ENCODE assay signal across 36 cellular contexts in the genomic region with DNA sequence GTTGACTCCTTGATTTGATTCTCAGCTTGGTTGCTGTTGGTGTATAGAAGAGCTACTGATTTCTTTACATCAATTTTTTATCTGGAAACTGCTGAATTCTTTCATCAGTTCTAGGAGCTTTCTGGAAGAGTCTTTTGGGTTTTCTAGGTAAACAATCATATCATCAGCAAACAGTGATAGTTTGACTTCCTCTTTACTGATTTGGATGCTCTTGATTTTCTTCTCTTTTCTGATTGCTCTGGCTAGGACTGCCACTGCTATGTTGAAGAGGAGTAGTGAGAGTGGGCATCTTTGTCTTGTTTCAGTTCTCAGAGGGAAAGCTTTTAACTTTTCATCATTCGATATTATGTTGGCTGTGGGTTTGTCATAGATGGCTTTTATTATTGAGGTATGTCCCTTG.
A peak's percentile ranks its signal among the peaks of the same experiment; 100 is the strongest.
DNase-seq lines count a peak whose midpoint lies in the region; ATAC-seq and TF ChIP-seq lines count a peak whose summit lies in the region.
"Had no signal": no experiment of that assay in that cellular context is flagged by ENCODE, and none has a peak within 500 bp of the region (broad histone marks: within the 10 kb centered on the region; RNA-seq: fewer than 3 reads in every experiment).

No MANE protein-coding gene starts in this region.

- no peaks in the 10 kb centered on the region for H3K27me3 Mint-ChIP-seq in activated naive CD8-positive, alpha-beta T cell
- no peaks in the 10 kb centered on the region for H3K27me3 Mint-ChIP-seq in activated naive CD8-positive, alpha-beta T cell treated with anti-CD3 and anti-CD28 coated beads for 36 hours
- no peaks in the 10 kb centered on the region for H3K27me3 Mint-ChIP-seq in activated T-helper 1 cell treated with anti-CD3 and anti-CD28 coated beads, Interleukin-12 subunit alpha, Interleukin-12 subunit beta, Interleukin-2, Interleukin-4 antibody, amounts not matched to agents 30 ng/mL and 10 ng/mL and 1 ng/mL, durations not matched to agents 14 hours and 24 hours and 36 hours (ENCODE audit: insufficient read depth)
- H3K27me3 Mint-ChIP-seq in stimulated activated memory B cell treated with anti-CD40 and anti-IgM and Interleukin-4, amounts not matched to agents 10 μg/mL and 1 μg/mL and 100 μg/mL, for 72 hours = no peaks in the 10 kb centered on the region
- H3K27me3 Mint-ChIP-seq: brain; naive thymus-derived CD4-positive, alpha-beta T cell had no signal

- peaks cover 42% of the 10 kb centered on the region for H3K36me3 Mint-ChIP-seq in activated naive CD8-positive, alpha-beta T cell
- H3K36me3 Mint-ChIP-seq in activated naive CD8-positive, alpha-beta T cell treated with anti-CD3 and anti-CD28 coated beads for 36 hours = peaks cover 53% of the 10 kb centered on the region
- peaks cover 41% of the 10 kb centered on the region for H3K36me3 Mint-ChIP-seq in activated T-helper 1 cell treated with anti-CD3 and anti-CD28 coated beads, Interleukin-12 subunit alpha, Interleukin-12 subunit beta, Interleukin-2, Interleukin-4 antibody, amounts not matched to agents 30 ng/mL and 10 ng/mL and 1 ng/mL, durations not matched to agents 14 hours and 24 hours and 36 hours (ENCODE audit: low read depth)
- H3K36me3 Mint-ChIP-seq in stimulated activated memory B cell treated with anti-CD40 and anti-IgM and Interleukin-4, amounts not matched to agents 10 μg/mL and 1 μg/mL and 100 μg/mL, for 72 hours = peaks cover 64% of the 10 kb centered on the region
- H3K36me3 Mint-ChIP-seq: brain had no signal

- H3K9ac ChIP-seq in Karpas-422 (ENCODE audit: low read length) (no peak overlapping the region), mammary epithelial cell (ENCODE audit: insufficient read depth, low read length) (no peak overlapping the region)
- H3K9ac ChIP-seq: BLaER1 treated with 17β-estradiol and CSF1 and Interleukin-3, amounts not matched to agents 10 nM and 100 nM; GM23248 had no signal

- H3K9me3 ChIP-seq in Karpas-422 (ENCODE audit: low read length) (0 out of 2 replicates have a peak, but pooled peaks cover 4% of the 10 kb centered on the region), mammary epithelial cell (replicated peaks; ENCODE audit: insufficient read depth, low read length) (no peaks in the 10 kb centered on the region), upper lobe of right lung (no peaks in the 10 kb centered on the region)
- H3K9me3 ChIP-seq: esophagus squamous epithelium, prostate gland, right lobe of liver, spleen, transverse colon had no signal

- H3K4me2 ChIP-seq in Karpas-422 (ENCODE audit: low read depth, low read length, poor library complexity, severe bottlenecking) (no peak overlapping the region), mammary epithelial cell (ENCODE audit: insufficient read depth, low read depth, low read length) (no peak overlapping the region)

- peaks cover 52% of the 10 kb centered on the region for H3K79me2 ChIP-seq in Karpas-422 (ENCODE audit: low read length)
- H3K79me2 ChIP-seq in mammary epithelial cell (ENCODE audit: insufficient read depth, low read length) = peaks cover 25% of the 10 kb centered on the region

- 100% methylated on average over 1 of the region's 1 CpG for whole genome bisulfite sequencing in mammary epithelial cell (ENCODE audit: low coverage, missing lambda C conversion rate)

- H4K20me1 ChIP-seq in Karpas-422 (ENCODE audit: insufficient read depth, low read depth, low read length) = no peaks in the 10 kb centered on the region
- H4K20me1 ChIP-seq in mammary epithelial cell (ENCODE audit: insufficient read depth, low read length) = no peaks in the 10 kb centered on the region

- H3K27ac ChIP-seq in Karpas-422 (ENCODE audit: low read length) (peak overlapping the region; percentile 87), mammary epithelial cell (ENCODE audit: insufficient read depth, low read depth, low read length) (no peak overlapping the region), upper lobe of right lung (no peak overlapping the region)
- H3K27ac ChIP-seq: BLaER1 treated with 17β-estradiol and CSF1 and Interleukin-3, amounts not matched to agents 10 nM and 100 nM; esophagus squamous epithelium; foreskin keratinocyte; GM23248; prostate gland; right lobe of liver; transverse colon had no signal

- H3K9me2 ChIP-seq in Karpas-422 (replicated peaks; ENCODE audit: insufficient read depth, low read length) = no peaks in the 10 kb centered on the region

- ATAC-seq in stimulated activated memory B cell treated with anti-CD40 and anti-IgM and Interleukin-4, amounts not matched to agents 10 μg/mL and 1 μg/mL and 100 μg/mL, for 72 hours = no peak
- no peak for ATAC-seq in upper lobe of right lung
- ATAC-seq: foreskin keratinocyte; left ventricle myocardium superior; naive thymus-derived CD4-positive, alpha-beta T cell; right lobe of liver had no signal

- peaks cover 19% of the 10 kb centered on the region for H3K4me1 Mint-ChIP-seq in activated naive CD8-positive, alpha-beta T cell (ENCODE audit: low read depth)
- peaks cover 15% of the 10 kb centered on the region for H3K4me1 Mint-ChIP-seq in activated naive CD8-positive, alpha-beta T cell treated with anti-CD3 and anti-CD28 coated beads for 36 hours
- peaks cover 37% of the 10 kb centered on the region for H3K4me1 Mint-ChIP-seq in activated T-helper 1 cell treated with anti-CD3 and anti-CD28 coated beads, Interleukin-12 subunit alpha, Interleukin-12 subunit beta, Interleukin-2, Interleukin-4 antibody, amounts not matched to agents 30 ng/mL and 10 ng/mL and 1 ng/mL, durations not matched to agents 14 hours and 24 hours and 36 hours (ENCODE audit: low read depth)
- H3K4me1 Mint-ChIP-seq in stimulated activated memory B cell treated with anti-CD40 and anti-IgM and Interleukin-4, amounts not matched to agents 10 μg/mL and 1 μg/mL and 100 μg/mL, for 72 hours = peaks cover 8% of the 10 kb centered on the region

- H3K4me3 ChIP-seq in Karpas-422 (ENCODE audit: low read length) (no peak overlapping the region), mammary epithelial cell (replicated peaks in 1 of 3; ENCODE audit: insufficient read depth in 1 of 3, low read depth in 2 of 3, low read length in 3 of 3) (no peak overlapping the region), upper lobe of right lung (no peak overlapping the region)
- H3K4me3 ChIP-seq: BLaER1 treated with 17β-estradiol and CSF1 and Interleukin-3, amounts not matched to agents 10 nM and 100 nM; esophagus squamous epithelium; GM23248; prostate gland; right lobe of liver; spleen; transverse colon had no signal

- BruUV-seq in mammary epithelial cell (replicated peaks; lab: Mats Ljungman, UMichigan) = no TSS peak

- peaks cover 4% of the 10 kb centered on the region for H3K9me3 Mint-ChIP-seq in activated naive CD8-positive, alpha-beta T cell (ENCODE audit: low read depth)
- no peaks in the 10 kb centered on the region for H3K9me3 Mint-ChIP-seq in activated naive CD8-positive, alpha-beta T cell treated with anti-CD3 and anti-CD28 coated beads for 36 hours
- H3K9me3 Mint-ChIP-seq in activated T-helper 1 cell treated with anti-CD3 and anti-CD28 coated beads, Interleukin-12 subunit alpha, Interleukin-12 subunit beta, Interleukin-2, Interleukin-4 antibody, amounts not matched to agents 30 ng/mL and 10 ng/mL and 1 ng/mL, durations not matched to agents 14 hours and 24 hours and 36 hours = no peaks in the 10 kb centered on the region
- peaks cover 3% of the 10 kb centered on the region for H3K9me3 Mint-ChIP-seq in stimulated activated memory B cell treated with anti-CD40 and anti-IgM and Interleukin-4, amounts not matched to agents 10 μg/mL and 1 μg/mL and 100 μg/mL, for 72 hours

- no peak overlapping the region for H3K4me3 Mint-ChIP-seq in activated naive CD8-positive, alpha-beta T cell
- no peak overlapping the region for H3K4me3 Mint-ChIP-seq in activated naive CD8-positive, alpha-beta T cell treated with anti-CD3 and anti-CD28 coated beads for 36 hours
- H3K4me3 Mint-ChIP-seq in activated T-helper 1 cell treated with anti-CD3 and anti-CD28 coated beads, Interleukin-12 subunit alpha, Interleukin-12 subunit beta, Interleukin-2, Interleukin-4 antibody, amounts not matched to agents 30 ng/mL and 10 ng/mL and 1 ng/mL, durations not matched to agents 14 hours and 24 hours and 36 hours = peak overlapping the region; percentile 23
- H3K4me3 Mint-ChIP-seq in stimulated activated memory B cell treated with anti-CD40 and anti-IgM and Interleukin-4, amounts not matched to agents 10 μg/mL and 1 μg/mL and 100 μg/mL, for 72 hours = peak overlapping the region; percentile 60
- H3K4me3 Mint-ChIP-seq: brain, mesothelial cell of epicardium had no signal

- CTCF ChIA-PET in mammary epithelial cell (lab: Charles Lee; ENCODE audit: low non-redundant PET) = no interaction called here

- DNase-seq in activated naive CD8-positive, alpha-beta T cell treated with anti-CD3 and anti-CD28 coated beads for 36 hours = no peak
- DNase-seq in Karpas-422 (no peak), mammary epithelial cell (no peak), upper lobe of right lung (no peak), GOT3 (lab: John Stamatoyannopoulos, UW) (no peak)
- DNase-seq in activated T-helper 1 cell treated with anti-CD3 and anti-CD28 coated beads, Interleukin-12 subunit alpha, Interleukin-12 subunit beta, Interleukin-2, Interleukin-4 antibody, amounts not matched to agents 30 ng/mL and 10 ng/mL and 1 ng/mL, durations not matched to agents 14 hours and 24 hours and 36 hours (ENCODE audit: low spot score) = no peak
- DNase-seq: activated CD8-positive, alpha-beta memory T cell treated with anti-CD3 and anti-CD28 coated beads for 24 hours; activated naive CD4-positive, alpha-beta T cell treated with Interleukin-2 at 50 U/mL for 16 hours; activated T-cell treated with anti-CD3 and anti-CD28 coated beads, Interleukin-2, amount 50 U/mL, for 1 hour; amniotic stem cell; cerebellar nuclear complex; DMS79 treated with DMSO at 0.1 percent for 48 hours; esophagus squamous epithelium; foreskin keratinocyte; GF-D8; GM23248; head of caudate nucleus; islet precursor cell; left ventricle myocardium superior; naive thymus-derived CD4-positive, alpha-beta T cell; NCI-H1417 treated with DMSO at 0.1 percent for 48 hours; NCI-H2029 treated with DMSO at 0.1 percent for 48 hours; NCI-H69; nucleus accumbens; right lobe of liver; Right ventricle myocardium superior; spleen; stimulated activated CD4-positive, alpha-beta T cell treated with anti-CD3 and anti-CD28 coated beads, Interleukin-2, amount 100 ng/mL, for 24 hours; T1000; transverse colon had no signal

- H3K27me3 ChIP-seq in Karpas-422 (ENCODE audit: low read length) (no peaks in the 10 kb centered on the region), mammary epithelial cell (ENCODE audit: insufficient read depth, low read length) (no peaks in the 10 kb centered on the region), upper lobe of right lung (no peaks in the 10 kb centered on the region)
- H3K27me3 ChIP-seq: BLaER1 treated with 17β-estradiol and CSF1 and Interleukin-3, amounts not matched to agents 10 nM and 100 nM; esophagus squamous epithelium; foreskin keratinocyte; right lobe of liver; spleen; transverse colon had no signal

- dilution Hi-C loops in mammary epithelial cell (cut with HindIII; ENCODE audit: low sequenced_read_pairs) = no loop called here

- no peak overlapping the region for H2AFZ ChIP-seq in Karpas-422 (ENCODE audit: low read length)
- no peak overlapping the region for H2AFZ ChIP-seq in mammary epithelial cell (ENCODE audit: low read depth, low read length)
- H2AFZ ChIP-seq: GM23248 had no signal

- H3K4me1 ChIP-seq in Karpas-422 (ENCODE audit: low read length) (peaks cover 56% of the 10 kb centered on the region), mammary epithelial cell (ENCODE audit: insufficient read depth, low read length) (no peaks in the 10 kb centered on the region), upper lobe of right lung (no peaks in the 10 kb centered on the region)
- H3K4me1 ChIP-seq: esophagus squamous epithelium, foreskin keratinocyte had no signal

- TF ChIP-seq CTCF in mammary epithelial cell (conservative IDR thresholded peaks at IDR 0.05 in 1 of 2, IDR thresholded peaks at IDR 0.05 in 1 of 2; ENCODE audit: extremely low read depth in 1 of 2, insufficient read depth in 1 of 2, low read depth in 1 of 2, low read length in 2 of 2) = no peak
- TF ChIP-seq CTCF in upper lobe of right lung (IDR thresholded peaks at IDR 0.05) = no peak

- peaks cover 23% of the 10 kb centered on the region for H3K36me3 ChIP-seq in Karpas-422 (ENCODE audit: insufficient read depth, low read length)
- peaks cover 7% of the 10 kb centered on the region for H3K36me3 ChIP-seq in mammary epithelial cell (ENCODE audit: insufficient read depth, low read length)
- peaks cover 13% of the 10 kb centered on the region for H3K36me3 ChIP-seq in upper lobe of right lung
- H3K36me3 ChIP-seq: prostate gland had no signal

- in situ Hi-C loops in mammary epithelial cell (cut with MboI; ENCODE audit: low sequenced_read_pairs in 2 of 2) = no loop called here

- peak overlapping the region; percentile 4 for H3K27ac Mint-ChIP-seq in activated naive CD8-positive, alpha-beta T cell
- H3K27ac Mint-ChIP-seq in activated naive CD8-positive, alpha-beta T cell treated with anti-CD3 and anti-CD28 coated beads for 36 hours = no peak overlapping the region
- no peak overlapping the region for H3K27ac Mint-ChIP-seq in activated T-helper 1 cell treated with anti-CD3 and anti-CD28 coated beads, Interleukin-12 subunit alpha, Interleukin-12 subunit beta, Interleukin-2, Interleukin-4 antibody, amounts not matched to agents 30 ng/mL and 10 ng/mL and 1 ng/mL, durations not matched to agents 14 hours and 24 hours and 36 hours
- H3K27ac Mint-ChIP-seq in stimulated activated memory B cell treated with anti-CD40 and anti-IgM and Interleukin-4, amounts not matched to agents 10 μg/mL and 1 μg/mL and 100 μg/mL, for 72 hours = peak overlapping the region; percentile 71
- H3K27ac Mint-ChIP-seq: brain, mesothelial cell of epicardium had no signal

- intact Hi-C loops in activated T-helper 1 cell treated with anti-CD3 and anti-CD28 coated beads, Interleukin-12 subunit alpha, Interleukin-12 subunit beta, Interleukin-2, Interleukin-4 antibody, amounts not matched to agents 30 ng/mL and 10 ng/mL and 1 ng/mL, durations not matched to agents 14 hours and 24 hours and 36 hours (cut with micrococcal nuclease) = no loop called here
- intact Hi-C loops in mammary epithelial cell (cut with micrococcal nuclease) (no loop called here), upper lobe of right lung (cut with DNase I) (no loop called here)

Comparison
In these comparisons a context has a peak if more than half of its experiments do, and no peak if none do; other contexts are left out.
1. H3K27ac Mint-ChIP-seq: peak in activated naive CD8-positive, alpha-beta T cell (single experiment) and stimulated activated memory B cell treated with anti-CD40 and anti-IgM and Interleukin-4, amounts not matched to agents 10 μg/mL and 1 μg/mL and 100 μg/mL, for 72 hours (single experiment); none in activated naive CD8-positive, alpha-beta T cell treated with anti-CD3 and anti-CD28 coated beads for 36 hours (single experiment) and activated T-helper 1 cell treated with anti-CD3 and anti-CD28 coated beads, Interleukin-12 subunit alpha, Interleukin-12 subunit beta, Interleukin-2, Interleukin-4 antibody, amounts not matched to agents 30 ng/mL and 10 ng/mL and 1 ng/mL, durations not matched to agents 14 hours and 24 hours and 36 hours (single experiment).
2. H3K4me3 Mint-ChIP-seq: peak in activated T-helper 1 cell treated with anti-CD3 and anti-CD28 coated beads, Interleukin-12 subunit alpha, Interleukin-12 subunit beta, Interleukin-2, Interleukin-4 antibody, amounts not matched to agents 30 ng/mL and 10 ng/mL and 1 ng/mL, durations not matched to agents 14 hours and 24 hours and 36 hours (single experiment) and stimulated activated memory B cell treated with anti-CD40 and anti-IgM and Interleukin-4, amounts not matched to agents 10 μg/mL and 1 μg/mL and 100 μg/mL, for 72 hours (single experiment); none in activated naive CD8-positive, alpha-beta T cell (single experiment) and activated naive CD8-positive, alpha-beta T cell treated with anti-CD3 and anti-CD28 coated beads for 36 hours (single experiment).